Comparison of ENCODE assay signal across 1 cellular context in the genomic region with DNA sequence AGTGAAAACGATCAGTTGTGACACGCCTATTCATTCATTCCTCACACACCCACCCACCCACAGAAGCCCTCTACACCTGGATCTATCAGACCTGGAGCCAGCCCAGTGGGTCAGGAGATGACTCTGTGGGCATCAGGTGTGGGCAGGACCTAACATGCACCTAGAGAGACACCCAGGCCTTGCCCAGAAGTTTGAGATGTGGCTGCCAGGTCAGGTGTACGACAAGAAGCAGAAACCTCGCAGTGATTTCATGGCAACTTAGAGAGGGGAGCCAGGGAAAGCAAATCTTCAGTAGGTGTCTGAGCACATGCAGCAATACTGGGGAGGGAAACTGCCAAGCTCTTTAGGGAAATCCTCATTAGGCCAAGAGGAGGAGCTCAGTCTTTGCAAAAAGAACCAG.
TF ChIP-seq lines count a peak whose summit lies in the region.

No MANE protein-coding gene starts in this region.

TF ChIP-seq in H1, 55 proteins besides CTCF, POLR2A, EP300 and RAD21:
- no peak for TF ChIP-seq RBBP5 (IDR thresholded peaks at IDR 0.05; ENCODE audit: borderline replicate concordance, low read depth, low read length)
- TF ChIP-seq EGR1 (IDR thresholded peaks at IDR 0.05; ENCODE audit: borderline replicate concordance, low read depth, low read length): no peak
- no peak for TF ChIP-seq POLR2AphosphoS5 (IDR thresholded peaks at IDR 0.05; ENCODE audit: low read depth, low read length)
- no peak for TF ChIP-seq HDAC6 (IDR thresholded peaks at IDR 0.05; ENCODE audit: low read depth, low read length)
